ENCODE assay signal across 12 cellular contexts in the genomic region with DNA sequence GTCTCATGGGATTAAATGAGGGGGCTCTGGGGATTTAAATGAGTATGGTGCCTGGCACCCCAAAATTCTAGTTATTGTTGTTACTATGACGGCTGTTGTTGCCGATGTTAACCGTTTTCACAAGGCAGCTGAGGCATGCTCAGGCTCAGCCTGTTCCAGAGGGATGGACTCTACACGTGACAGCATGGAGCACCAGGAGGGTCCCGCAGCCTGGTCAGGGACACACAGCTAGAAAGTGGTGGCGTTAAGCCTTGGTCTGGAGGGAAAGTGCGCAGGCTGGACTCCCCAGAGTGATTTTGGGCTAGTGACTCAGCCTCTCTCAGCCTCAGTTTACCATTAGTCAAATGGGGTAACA. TPM values are rescaled to one million over a fixed set of nuclear protein-coding genes. Genes with fewer than 3 reads are reported as not detected.
A peak's percentile ranks its signal among the peaks of the same experiment; 100 is the strongest.
DNase-seq lines count a peak whose midpoint lies in the region; ATAC-seq and TF ChIP-seq lines count a peak whose summit lies in the region.
"Had no signal": no experiment of that assay in that cellular context is flagged by ENCODE, and none has a peak within 500 bp of the region (broad histone marks: within the 10 kb centered on the region; RNA-seq: fewer than 3 reads in every experiment).

No MANE protein-coding gene starts in this region.

- TF ChIP-seq CTCF in OCI-LY7 (conservative IDR thresholded peaks at IDR 0.05; ENCODE audit: low read length) (no peak), natural killer cell (IDR thresholded peaks at IDR 0.05) (no peak), foreskin fibroblast (IDR thresholded peaks at IDR 0.05; ENCODE audit: low read depth, low read length) (no peak)

- H3K27me3 Mint-ChIP-seq in CD8-positive, alpha-beta memory T cell = no peaks in the 10 kb centered on the region
- no peaks in the 10 kb centered on the region for H3K27me3 Mint-ChIP-seq in central memory CD8-positive, alpha-beta T cell
- no peaks in the 10 kb centered on the region for H3K27me3 Mint-ChIP-seq in natural killer cell (ENCODE audit: low read depth in 2 of 2)

- peaks cover 16% of the 10 kb centered on the region; the same call in 1 of the 2 replicates for H3K79me2 ChIP-seq in OCI-LY7 (ENCODE audit: insufficient read depth, low read depth, low read length)

- no peaks in the 10 kb centered on the region for H3K9me3 Mint-ChIP-seq in CD8-positive, alpha-beta memory T cell
- no peaks in the 10 kb centered on the region for H3K9me3 Mint-ChIP-seq in central memory CD8-positive, alpha-beta T cell
- H3K9me3 Mint-ChIP-seq in natural killer cell = no peaks in the 10 kb centered on the region

- no peaks in the 10 kb centered on the region for H3K36me3 ChIP-seq in CD8-positive, alpha-beta memory T cell (ENCODE audit: insufficient read depth, low read length)
- no peaks in the 10 kb centered on the region for H3K36me3 ChIP-seq in OCI-LY7 (ENCODE audit: insufficient read depth, low read length)

- H3K9me3 ChIP-seq in CD8-positive, alpha-beta memory T cell (ENCODE audit: low read length) = no peaks in the 10 kb centered on the region
- no peaks in the 10 kb centered on the region for H3K9me3 ChIP-seq in OCI-LY7 (ENCODE audit: low read length)
- H3K9me3 ChIP-seq: psoas muscle had no signal

- intact Hi-C loops in OCI-LY7 (cut with micrococcal nuclease; ENCODE audit: unreplicated experiment) = loop anchor here (5.0 kb wide), 1 partner anchor 1812 kb away; a partner anchor contains a TSS
- intact Hi-C loops in natural killer cell (cut with micrococcal nuclease) = no loop called here

- H3K4me1 ChIP-seq in CD8-positive, alpha-beta memory T cell (ENCODE audit: insufficient read depth, low read length) = peaks cover 49% of the 10 kb centered on the region
- H3K4me1 ChIP-seq in OCI-LY7 (ENCODE audit: insufficient read depth, low read length, poor library complexity, severe bottlenecking) = peaks cover 52% of the 10 kb centered on the region

- CTCF ChIA-PET in CD8-positive, alpha-beta memory T cell (lab: Charles Lee) = interaction anchor here (1.5 to 1.8 kb wide), 2 partner anchors 9 to 115 kb away, joined by 5 read pairs; no protein-coding TSS in a partner anchor
- CTCF ChIA-PET in OCI-LY7 (lab: Charles Lee; ENCODE audit: unreplicated experiment) = interaction anchor here (0.6 kb wide), 1 partner anchor 1287 kb away, joined by 3 read pairs; no protein-coding TSS in a partner anchor

- POLR2A ChIA-PET in CD8-positive, alpha-beta memory T cell (lab: Charles Lee) = interaction anchor here (1.1 kb wide), 1 partner anchor 7 kb away, joined by 3 read pairs; a partner anchor contains a TSS
- POLR2A ChIA-PET in OCI-LY7 (lab: Charles Lee) = no interaction called here

- peak overlapping the region; percentile 62; the same call in 1 of the 2 replicates for H3K4me2 ChIP-seq in OCI-LY7 (ENCODE audit: low read length)

- H3K4me3 Mint-ChIP-seq in CD8-positive, alpha-beta memory T cell = peak overlapping the region in 6 of 7 donors; percentile 50 to 81 (median 58)
- peak overlapping the region; percentile 40 for H3K4me3 Mint-ChIP-seq in central memory CD8-positive, alpha-beta T cell
- H3K4me3 Mint-ChIP-seq in natural killer cell = peak overlapping the region; percentile 53

- H4K20me1 ChIP-seq in OCI-LY7 (ENCODE audit: insufficient read depth, low read length) = no peaks in the 10 kb centered on the region

- no peak overlapping the region; the same call in 1 of the 2 replicates for H2AFZ ChIP-seq in OCI-LY7 (ENCODE audit: low read length)

- no peak overlapping the region for H3K4me3 ChIP-seq in CD8-positive, alpha-beta memory T cell (ENCODE audit: low read length)
- H3K4me3 ChIP-seq in OCI-LY7 (ENCODE audit: low read depth, low read length, poor library complexity, severe bottlenecking) (no peak overlapping the region), foreskin fibroblast (ENCODE audit: low read depth in 1 of 2, low read length in 2 of 2) (no peak overlapping the region)

- H3K9me2 ChIP-seq in OCI-LY7 (ENCODE audit: insufficient read depth, low read length) = no peaks in the 10 kb centered on the region

- DNase-seq in CD8-positive, alpha-beta memory T cell = no peak
- DNase-seq in OCI-LY7 (ENCODE audit: low spot score) = no peak
- no peak for DNase-seq in central memory CD8-positive, alpha-beta T cell (ENCODE audit: low spot score in 2 of 2)
- no peak for DNase-seq in natural killer cell
- DNase-seq in foreskin fibroblast = no peak
- no peak for DNase-seq in H4 (ENCODE audit: low spot score)
- no peak for DNase-seq in NCI-H748 treated with DMSO at 0.1 percent for 48 hours (lab: John Stamatoyannopoulos, UW)
- DNase-seq: amniotic stem cell; SIG-M5; stimulated activated CD4-positive, alpha-beta T cell treated with anti-CD3 and anti-CD28 coated beads, Interleukin-2, amount 100 ng/mL, for 48 hours had no signal

- peaks cover 0 to 6% (median 0%) of the 10 kb centered on the region in 3 donors for H3K36me3 Mint-ChIP-seq in CD8-positive, alpha-beta memory T cell
- peaks cover 6% of the 10 kb centered on the region for H3K36me3 Mint-ChIP-seq in central memory CD8-positive, alpha-beta T cell (ENCODE audit: insufficient read depth)
- no peaks in the 10 kb centered on the region for H3K36me3 Mint-ChIP-seq in natural killer cell

- no TSS peak for BruUV-seq in OCI-LY7 (replicated peaks; lab: Mats Ljungman, UMichigan)

- H3K4me1 Mint-ChIP-seq in CD8-positive, alpha-beta memory T cell = peaks cover 43 to 64% (median 46%) of the 10 kb centered on the region in 3 donors
- H3K4me1 Mint-ChIP-seq in central memory CD8-positive, alpha-beta T cell = peaks cover 49% of the 10 kb centered on the region
- H3K4me1 Mint-ChIP-seq in natural killer cell = peaks cover 34 to 39% of the 10 kb centered on the region in 2 donors

- H3K27ac Mint-ChIP-seq in CD8-positive, alpha-beta memory T cell = peak overlapping the region in 1 of 8 donors; percentile 42
- H3K27ac Mint-ChIP-seq in central memory CD8-positive, alpha-beta T cell (ENCODE audit: low read depth) = no peak overlapping the region
- H3K27ac Mint-ChIP-seq in natural killer cell = no peak overlapping the region

- H3K27me3 ChIP-seq in CD8-positive, alpha-beta memory T cell (ENCODE audit: insufficient read depth, low read length, poor library complexity, severe bottlenecking) = no peaks in the 10 kb centered on the region

- ATAC-seq in central memory CD8-positive, alpha-beta T cell (replicated peaks; ENCODE audit: extremely low read depth, poor library complexity, severe bottlenecking) = no peak
- ATAC-seq in natural killer cell = no peak
- ATAC-seq in HG03139 (IDR thresholded peaks at IDR 0.05; ENCODE audit: unreplicated experiment) = no peak
- ATAC-seq: psoas muscle had no signal

- H3K27ac ChIP-seq in CD8-positive, alpha-beta memory T cell (ENCODE audit: low read depth, low read length) = no peak overlapping the region
- no peak overlapping the region for H3K27ac ChIP-seq in OCI-LY7 (ENCODE audit: low read depth, low read length, poor library complexity, severe bottlenecking)
- H3K27ac ChIP-seq: psoas muscle had no signal

RNA-seq across cellular contexts. Expression of a gene that starts 7.0 kb away (rescaled TPM):
- 10 to 100 TPM; 13.3 to 15.0 TPM for total RNA-seq in CD8-positive, alpha-beta memory T cell
- 14.9 TPM for polyA plus RNA-seq in CD8-positive, alpha-beta memory T cell
- total RNA-seq in OCI-LY7 (2014; rRNA removed; shearing (Covaris generic)) = 15.9 and 16.2 TPM in 2 replicates
- total RNA-seq in OCI-LY7 (2022) (28.2 and 36.4 TPM in 2 replicates), natural killer cell (10 to 100 TPM; 25.1 to 91.0 (median 31.8) TPM)
- total RNA-seq in H4 (2014; rRNA removed; shearing (Covaris generic)) = 2.3 and 6.7 TPM in 2 replicates
